Comparison of ENCODE assay signal across 18 cellular contexts in genomic region chr6:30712441-30712840, GRCh38. TPM values are rescaled to one million over a fixed set of nuclear protein-coding genes. Genes with fewer than 3 reads are reported as not detected.
A peak's percentile ranks its signal among the peaks of the same experiment; 100 is the strongest.
DNase-seq lines count a peak whose midpoint lies in the region; ATAC-seq, FAIRE-seq and TF ChIP-seq lines count a peak whose summit lies in the region.
"Had no signal": no experiment of that assay in that cellular context is flagged by ENCODE, and none has a peak within 500 bp of the region (broad histone marks: within the 10 kb centered on the region; RNA-seq: fewer than 3 reads in every experiment).

No MANE protein-coding gene starts in this region.

- no peak for ATAC-seq in activated T-cell treated with anti-CD3 and anti-CD28 coated beads, Interleukin-2, amount 50 U/mL, for 4 hours
- no peak for ATAC-seq in K562
- ATAC-seq: heart left ventricle, left ventricle myocardium superior, mucosa of descending colon had no signal

- peaks cover 34% of the 10 kb centered on the region for H3K4me1 Mint-ChIP-seq in activated T-cell treated with anti-CD3 and anti-CD28 coated beads, Interleukin-2, amount 50 U/mL, for 24 hours (ENCODE audit: low read depth)
- peaks cover 28% of the 10 kb centered on the region for H3K4me1 Mint-ChIP-seq in activated T-cell treated with anti-CD3 and anti-CD28 coated beads, Interleukin-2, amount 50 U/mL, for 4 hours (ENCODE audit: low read depth)
- peaks cover 22% of the 10 kb centered on the region for H3K4me1 Mint-ChIP-seq in neural progenitor cell

- peak overlapping the region in 1 of 2 experiments; percentile 49; a peak in 1 of 4 replicates for H3K9ac ChIP-seq in K562 (ENCODE audit: insufficient read depth in 1 of 2, low read depth in 2 of 2, low read length in 2 of 2)
- no peak overlapping the region for H3K9ac ChIP-seq in neural progenitor cell
- H3K9ac ChIP-seq: SK-N-SH had no signal

- no peak for FAIRE-seq in K562 (lab: Jason Lieb, UNC)

- no peak overlapping the region for H3K27ac ChIP-seq in OCI-LY7 (ENCODE audit: low read depth, low read length, poor library complexity, severe bottlenecking)
- H3K27ac ChIP-seq in K562 (ENCODE audit: extremely low read depth, low read depth, low read length) = no peak overlapping the region
- no peak overlapping the region for H3K27ac ChIP-seq in neural progenitor cell
- H3K27ac ChIP-seq: heart left ventricle, tibial artery had no signal

- H3K4me1 ChIP-seq in OCI-LY7 (ENCODE audit: insufficient read depth, low read length, poor library complexity, severe bottlenecking) = peaks cover 41% of the 10 kb centered on the region
- H3K4me1 ChIP-seq in K562 (replicated peaks in 1 of 2; ENCODE audit: control insufficient read depth in 2 of 2, insufficient read depth in 2 of 2, low read length in 2 of 2) = peaks cover 4 to 10% of the 10 kb centered on the region in 2 experiments; a peak in 3 of 5 replicates
- H3K4me1 ChIP-seq in neural progenitor cell = peaks cover 7% of the 10 kb centered on the region
- peaks cover 7% of the 10 kb centered on the region for H3K4me1 ChIP-seq in HAP-1

- H3K9me3 ChIP-seq in OCI-LY7 (ENCODE audit: low read length) = no peaks in the 10 kb centered on the region
- no peaks in the 10 kb centered on the region for H3K9me3 ChIP-seq in K562 (replicated peaks; ENCODE audit: control insufficient read depth, insufficient read depth, low read depth, low read length)
- H3K9me3 ChIP-seq in neural progenitor cell (ENCODE audit: low read depth) = no peaks in the 10 kb centered on the region
- H3K9me3 ChIP-seq in HAP-1 = no peaks in the 10 kb centered on the region
- H3K9me3 ChIP-seq: heart left ventricle, mucosa of descending colon, SK-N-SH, tibial artery had no signal

- TF ChIP-seq EP300 in K562 (IDR thresholded peaks at IDR 0.05; ENCODE audit: low read length) = no peak

- in situ Hi-C loops in K562 (cut with MboI) = no loop called here
- in situ Hi-C loops in HAP-1 (cut with MboI; ENCODE audit: low sequenced_read_pairs) = no loop called here

- no peaks in the 10 kb centered on the region for H3K27me3 ChIP-seq in K562 (ENCODE audit: control insufficient read depth in 2 of 2, insufficient read depth in 2 of 2, low read length in 2 of 2)
- H3K27me3 ChIP-seq in neural progenitor cell = no peaks in the 10 kb centered on the region
- H3K27me3 ChIP-seq in HAP-1 (ENCODE audit: low read depth) = no peaks in the 10 kb centered on the region
- H3K27me3 ChIP-seq: heart left ventricle, tibial artery had no signal

- POLR2A ChIA-PET in OCI-LY7 (lab: Charles Lee) = interaction anchor here (0.8 to 2.3 kb wide), 4 partner anchors 10 to 25 kb away, joined by 3 to 10 read pairs (median 4); partner anchors contain the start of gene NRM
- POLR2A ChIA-PET in K562 (lab: Yijun Ruan, JAX) = interaction anchor here (0.5 to 27.1 kb wide), 8 partner anchors 9 to 246 kb away, joined by 3 to 524 read pairs (median 3); partner anchors contain the start of genes ABCF1 and NRM

- intact Hi-C loops in OCI-LY7 (cut with micrococcal nuclease; ENCODE audit: unreplicated experiment) (no loop called here), K562 (cut with micrococcal nuclease) (no loop called here), cardiac septum (cut with DNase I) (no loop called here)

- CTCF ChIA-PET in OCI-LY7 (lab: Charles Lee; ENCODE audit: unreplicated experiment) (no interaction called here), K562 (lab: Yijun Ruan, JAX; ENCODE audit: low intra/inter-chr PET ratio) (no interaction called here)

- H3K4me3 Mint-ChIP-seq in activated T-cell treated with anti-CD3 and anti-CD28 coated beads, Interleukin-2, amount 50 U/mL, for 24 hours = no peak overlapping the region
- no peak overlapping the region for H3K4me3 Mint-ChIP-seq in activated T-cell treated with anti-CD3 and anti-CD28 coated beads, Interleukin-2, amount 50 U/mL, for 4 hours
- H3K4me3 Mint-ChIP-seq in neural progenitor cell = peak overlapping the region; percentile 41

- no peaks in the 10 kb centered on the region for H3F3A ChIP-seq in neural progenitor cell (ENCODE audit: low read depth)

- no peaks in the 10 kb centered on the region for H3K9me1 ChIP-seq in K562 (ENCODE audit: control insufficient read depth, insufficient read depth, low read length)

- H3K9me2 ChIP-seq in OCI-LY7 (ENCODE audit: insufficient read depth, low read length) = no peaks in the 10 kb centered on the region
- H3K9me2 ChIP-seq: SK-N-SH had no signal

- H3K4me3 ChIP-seq in OCI-LY7 (ENCODE audit: low read depth, low read length, poor library complexity, severe bottlenecking) (no peak overlapping the region), K562 (no peak overlapping the region), neural progenitor cell (no peak overlapping the region), HAP-1 (no peak overlapping the region)
- H3K4me3 ChIP-seq: heart left ventricle, mucosa of descending colon, tibial artery had no signal

- peaks cover 78% of the 10 kb centered on the region for H3K36me3 ChIP-seq in OCI-LY7 (ENCODE audit: insufficient read depth, low read length)
- H3K36me3 ChIP-seq in K562 (ENCODE audit: control insufficient read depth, insufficient read depth, low read length) = peaks cover 73% of the 10 kb centered on the region
- H3K36me3 ChIP-seq in neural progenitor cell = no peaks in the 10 kb centered on the region
- H3K36me3 ChIP-seq in HAP-1 (replicated peaks) = peaks cover 73% of the 10 kb centered on the region

- WGBS in K562 (ENCODE audit: insufficient coverage, low coverage, missing lambda C conversion rate) = 64% methylated on average over 6 of the region's 6 CpGs

- DNase-seq in activated T-cell treated with anti-CD3 and anti-CD28 coated beads, Interleukin-2, amount 50 U/mL, for 24 hours = no peak
- DNase-seq in activated T-cell treated with anti-CD3 and anti-CD28 coated beads, Interleukin-2, amount 50 U/mL, for 4 hours = no peak
- no peak for DNase-seq in OCI-LY7 (ENCODE audit: low spot score)
- DNase-seq in K562 (ENCODE audit: extremely low read depth in 1 of 4, low spot score in 3 of 4) = peak in 1 of 4 experiments; percentile 3
- DNase-seq in neural progenitor cell (ENCODE audit: low spot score) = no peak
- DNase-seq in cardiac septum (ENCODE audit: low spot score) = no peak
- DNase-seq in stimulated activated naive CD4-positive, alpha-beta T cell (lab: John Stamatoyannopoulos, UW) = no peak
- DNase-seq in HAP-1 (ENCODE audit: low spot score in 2 of 2) = no peak
- DNase-seq: activated CD4-positive, alpha-beta T cell treated with anti-CD3 and anti-CD28 coated beads for 48 hours; activated T-cell treated with anti-CD3 and anti-CD28 coated beads, Interleukin-2, amount 50 U/mL, for 48 hours; effector CD8-positive, alpha-beta T cell; heart left ventricle; left ventricle myocardium superior; NCI-H446; SK-N-SH; stimulated activated CD4-positive, alpha-beta T cell treated with anti-CD3 and anti-CD28 coated beads, Interleukin-12 subunit alpha, Interleukin-12 subunit beta, amount 100 ng/mL, for 4 hours; tibial artery had no signal

- H3K27me3 Mint-ChIP-seq in activated T-cell treated with anti-CD3 and anti-CD28 coated beads, Interleukin-2, amount 50 U/mL, for 24 hours = no peaks in the 10 kb centered on the region
- no peaks in the 10 kb centered on the region for H3K27me3 Mint-ChIP-seq in activated T-cell treated with anti-CD3 and anti-CD28 coated beads, Interleukin-2, amount 50 U/mL, for 4 hours (ENCODE audit: low read depth)
- H3K27me3 Mint-ChIP-seq in neural progenitor cell (ENCODE audit: insufficient read depth, low read depth) = peaks cover 6% of the 10 kb centered on the region

- peaks cover 90% of the 10 kb centered on the region for H3K36me3 Mint-ChIP-seq in activated T-cell treated with anti-CD3 and anti-CD28 coated beads, Interleukin-2, amount 50 U/mL, for 24 hours (ENCODE audit: low read depth)
- peaks cover 49% of the 10 kb centered on the region for H3K36me3 Mint-ChIP-seq in activated T-cell treated with anti-CD3 and anti-CD28 coated beads, Interleukin-2, amount 50 U/mL, for 4 hours (ENCODE audit: insufficient read depth)
- H3K36me3 Mint-ChIP-seq in neural progenitor cell = peaks cover 64% of the 10 kb centered on the region

- TSS peak; percentile 48 for BruUV-seq in OCI-LY7 (replicated peaks; lab: Mats Ljungman, UMichigan)
- BruUV-seq in K562 (replicated peaks; lab: Mats Ljungman, UMichigan) = no TSS peak

- no peak for TF ChIP-seq RAD21 in K562 (CRISPR knock-in tag; conservative IDR thresholded peaks at IDR 0.05 in 1 of 2, IDR thresholded peaks at IDR 0.05 in 1 of 2)

- peaks cover 2% of the 10 kb centered on the region for H3K9me3 Mint-ChIP-seq in activated T-cell treated with anti-CD3 and anti-CD28 coated beads, Interleukin-2, amount 50 U/mL, for 24 hours
- no peaks in the 10 kb centered on the region for H3K9me3 Mint-ChIP-seq in activated T-cell treated with anti-CD3 and anti-CD28 coated beads, Interleukin-2, amount 50 U/mL, for 4 hours
- H3K9me3 Mint-ChIP-seq in neural progenitor cell = no peaks in the 10 kb centered on the region

- H3K79me2 ChIP-seq in OCI-LY7 (ENCODE audit: insufficient read depth, low read depth, low read length) (peaks cover 13% of the 10 kb centered on the region; the same call in 1 of the 2 replicates), K562 (ENCODE audit: control insufficient read depth, insufficient read depth, low read length) (peaks cover 31% of the 10 kb centered on the region), neural progenitor cell (ENCODE audit: low read depth) (peaks cover 29% of the 10 kb centered on the region)

- H3K4me2 ChIP-seq in OCI-LY7 (ENCODE audit: low read length) (no peak overlapping the region), K562 (ENCODE audit: insufficient read depth, low read length) (no peak overlapping the region), neural progenitor cell (no peak overlapping the region)
- H3K4me2 ChIP-seq: SK-N-SH had no signal

- TF ChIP-seq POLR2A in K562 (conservative IDR thresholded peaks at IDR 0.05) = no peak

- H4K20me1 ChIP-seq in OCI-LY7 (ENCODE audit: insufficient read depth, low read length) (no peaks in the 10 kb centered on the region), K562 (replicated peaks; ENCODE audit: control insufficient read depth, insufficient read depth, low read length) (no peaks in the 10 kb centered on the region), neural progenitor cell (ENCODE audit: low read depth) (no peaks in the 10 kb centered on the region)

- TF ChIP-seq CTCF in OCI-LY7 (conservative IDR thresholded peaks at IDR 0.05; ENCODE audit: low read length) = no peak
- no peak for TF ChIP-seq CTCF in K562 (IDR thresholded peaks at IDR 0.05 in 2 of 3, conservative IDR thresholded peaks at IDR 0.05 in 1 of 3; ENCODE audit: insufficient read depth in 2 of 3, low read depth in 1 of 3, low read length in 3 of 3)
- no peak for TF ChIP-seq CTCF in neural progenitor cell (IDR thresholded peaks at IDR 0.05)

- peak overlapping the region; percentile 64 for H3K27ac Mint-ChIP-seq in activated T-cell treated with anti-CD3 and anti-CD28 coated beads, Interleukin-2, amount 50 U/mL, for 24 hours
- no peak overlapping the region for H3K27ac Mint-ChIP-seq in neural progenitor cell

- no peak overlapping the region for H2AFZ ChIP-seq in OCI-LY7 (ENCODE audit: low read length)
- no peak overlapping the region for H2AFZ ChIP-seq in K562 (ENCODE audit: low read depth, low read length)
- no peak overlapping the region for H2AFZ ChIP-seq in neural progenitor cell (replicated peaks)

RNA-seq across cellular contexts. Expression of gene MDC1, which starts 4.6 kb away (rescaled TPM):
- total RNA-seq in activated T-cell treated with anti-CD3 and anti-CD28 coated beads, Interleukin-2, amount 50 U/mL, for 4 hours = 10 to 100 TPM; 65.4 to 69.5 (median 65.8) TPM
- 35.0 and 41.6 TPM in 2 replicates for total RNA-seq in OCI-LY7 (2014; rRNA removed; shearing (Covaris generic))
- 107 and 133 TPM in 2 replicates for total RNA-seq in OCI-LY7 (2022)
- 79.5 and 80.7 TPM in 2 replicates for total RNA-seq in K562 (2011; cell fraction: chromatin; rRNA removed; ENCODE audit: low replicate concordance)
- 47.5 and 50.5 TPM in 2 replicates for total RNA-seq in K562 (2011; cell fraction: nucleolus; rRNA removed)
- total RNA-seq in K562 (2011; cell fraction: nucleoplasm; rRNA removed) = 62.0 and 85.1 TPM in 2 replicates
- 15.7 and 24.3 TPM in 2 replicates for total RNA-seq in K562 (2014; rRNA removed)
- 20.0 and 25.5 TPM in 2 replicates for total RNA-seq in K562 (2014; rRNA removed; fragmentation: Illumina TruSeq; extraction: Trizol)
- 15.6 and 18.2 TPM in 2 replicates for total RNA-seq in K562 (2015; rRNA removed; fragmentation: Illumina TruSeq; extraction: Trizol)
- 96.8 and 114 TPM in 2 replicates for total RNA-seq in K562 (2021)
- 21.5 and 55.8 TPM in 2 replicates for polyA plus RNA-seq in K562 (2011; rRNA removed)
- 28.0 and 35.1 TPM in 2 replicates for polyA plus RNA-seq in K562 (2011; cell fraction: cytosol; rRNA removed)
- polyA plus RNA-seq in K562 (2011; cell fraction: nucleus; rRNA removed) = 105 and 141 TPM in 2 replicates
- 68.1 and 105 TPM in 2 replicates for polyA plus RNA-seq in K562 (2012)
- polyA plus RNA-seq in K562 (2014; fragmentation: Illumina TruSeq; extraction: Trizol) = 72.9 and 95.4 TPM in 2 replicates
- 1 to 10 TPM; 8.2 to 8.8 TPM for polyA plus RNA-seq in K562 (2014; fragmentation: Nextera tagmentation; extraction: Ambion mirVana)
- polyA plus RNA-seq in K562 (2014; rRNA removed) = 31.3 and 35.0 TPM in 2 replicates
- 24.0 and 34.6 TPM in 2 replicates for polyA minus RNA-seq in K562 (2011; rRNA and poly(A)+ RNA removed)
- 56.9 and 94.9 TPM in 2 replicates for polyA minus RNA-seq in K562 (2011; cell fraction: cytosol; rRNA and poly(A)+ RNA removed)
- polyA minus RNA-seq in K562 (2011; cell fraction: nucleus; rRNA and poly(A)+ RNA removed) = 16.4 and 27.8 TPM in 2 replicates
- total RNA-seq in neural progenitor cell (ENCODE audit: low replicate concordance) = 22.6 and 29.5 TPM in 2 replicates
- total RNA-seq in cardiac septum = 23.1 TPM

RNA-seq across cellular contexts. Expression of gene TUBB, which starts 7.7 kb away (rescaled TPM):
- total RNA-seq in activated T-cell treated with anti-CD3 and anti-CD28 coated beads, Interleukin-2, amount 50 U/mL, for 4 hours = 1,000 to 10,000 TPM; 1,153 to 1,485 (median 1,301) TPM
- 1,287 and 1,346 TPM in 2 replicates for total RNA-seq in OCI-LY7 (2014; rRNA removed; shearing (Covaris generic))
- total RNA-seq in OCI-LY7 (2022) (1,244 and 1,350 TPM in 2 replicates), K562 (2014; rRNA removed) (1,062 and 1,409 TPM in 2 replicates), K562 (2014; rRNA removed; fragmentation: Illumina TruSeq; extraction: Trizol) (863 and 971 TPM in 2 replicates), K562 (2015; rRNA removed; fragmentation: Illumina TruSeq; extraction: Trizol) (1,443 and 1,478 TPM in 2 replicates), K562 (2021) (1,495 and 1,529 TPM in 2 replicates), neural progenitor cell (ENCODE audit: low replicate concordance) (1,479 and 2,270 TPM in 2 replicates), cardiac septum (215 TPM)
- total RNA-seq in K562 (2011; cell fraction: chromatin; rRNA removed; ENCODE audit: low replicate concordance) = 127 and 264 TPM in 2 replicates
- 272 and 276 TPM in 2 replicates for total RNA-seq in K562 (2011; cell fraction: nucleolus; rRNA removed)
- total RNA-seq in K562 (2011; cell fraction: nucleoplasm; rRNA removed) = 270 and 313 TPM in 2 replicates
- polyA plus RNA-seq in K562 (2011; rRNA removed) (2,369 and 2,705 TPM in 2 replicates), K562 (2014; fragmentation: Illumina TruSeq; extraction: Trizol) (2,541 and 2,870 TPM in 2 replicates), K562 (2014; fragmentation: Nextera tagmentation; extraction: Ambion mirVana) (1,000 to 10,000 TPM; 1,106 to 1,864 TPM), K562 (2014; rRNA removed) (1,462 and 1,903 TPM in 2 replicates)
- polyA plus RNA-seq in K562 (2011; cell fraction: cytosol; rRNA removed) = 2,776 and 3,265 TPM in 2 replicates
- 619 and 708 TPM in 2 replicates for polyA plus RNA-seq in K562 (2011; cell fraction: nucleus; rRNA removed)
- 1,523 and 1,878 TPM in 2 replicates for polyA plus RNA-seq in K562 (2012)
- polyA minus RNA-seq in K562 (2011; rRNA and poly(A)+ RNA removed) = 1,764 and 2,070 TPM in 2 replicates
- polyA minus RNA-seq in K562 (2011; cell fraction: cytosol; rRNA and poly(A)+ RNA removed) = 880 and 960 TPM in 2 replicates
- polyA minus RNA-seq in K562 (2011; cell fraction: nucleus; rRNA and poly(A)+ RNA removed) = 140 and 261 TPM in 2 replicates

RNA-seq across cellular contexts. Expression of gene NRM, which starts 21.7 kb away (rescaled TPM):
- 10 to 100 TPM in 2 of 3 donors, 1 to 10 TPM in 1; 9.7 to 10.5 (median 10.2) TPM for total RNA-seq in activated T-cell treated with anti-CD3 and anti-CD28 coated beads, Interleukin-2, amount 50 U/mL, for 4 hours
- total RNA-seq in OCI-LY7 (2014; rRNA removed; shearing (Covaris generic)) = 13.6 and 18.6 TPM in 2 replicates
- total RNA-seq in OCI-LY7 (2022) (36.7 and 44.0 TPM in 2 replicates), K562 (2014; rRNA removed) (9.7 and 12.4 TPM in 2 replicates), K562 (2014; rRNA removed; fragmentation: Illumina TruSeq; extraction: Trizol) (10.6 and 14.4 TPM in 2 replicates), K562 (2015; rRNA removed; fragmentation: Illumina TruSeq; extraction: Trizol) (17.4 and 18.1 TPM in 2 replicates), K562 (2021) (32.9 and 35.7 TPM in 2 replicates), neural progenitor cell (ENCODE audit: low replicate concordance) (12.4 and 38.3 TPM in 2 replicates), cardiac septum (4.3 TPM)
- total RNA-seq in K562 (2011; cell fraction: chromatin; rRNA removed; ENCODE audit: low replicate concordance) = 17.1 and 42.3 TPM in 2 replicates
- 41.3 and 48.0 TPM in 2 replicates for total RNA-seq in K562 (2011; cell fraction: nucleolus; rRNA removed)
- 51.0 and 61.6 TPM in 2 replicates for total RNA-seq in K562 (2011; cell fraction: nucleoplasm; rRNA removed)
- polyA plus RNA-seq in K562 (2011; rRNA removed) (12.6 and 22.9 TPM in 2 replicates), K562 (2014; fragmentation: Illumina TruSeq; extraction: Trizol) (57.9 and 58.2 TPM in 2 replicates), K562 (2014; fragmentation: Nextera tagmentation; extraction: Ambion mirVana) (10 to 100 TPM; 16.1 to 18.6 TPM), K562 (2014; rRNA removed) (19.4 and 22.5 TPM in 2 replicates)
- 26.4 and 41.5 TPM in 2 replicates for polyA plus RNA-seq in K562 (2011; cell fraction: cytosol; rRNA removed)
- 28.3 and 48.5 TPM in 2 replicates for polyA plus RNA-seq in K562 (2011; cell fraction: nucleus; rRNA removed)
- polyA plus RNA-seq in K562 (2012) = 45.0 and 59.0 TPM in 2 replicates
- 14.4 and 15.0 TPM in 2 replicates for polyA minus RNA-seq in K562 (2011; rRNA and poly(A)+ RNA removed)
- polyA minus RNA-seq in K562 (2011; cell fraction: cytosol; rRNA and poly(A)+ RNA removed) = 19.7 and 29.2 TPM in 2 replicates
- polyA minus RNA-seq in K562 (2011; cell fraction: nucleus; rRNA and poly(A)+ RNA removed) = 12.0 and 14.7 TPM in 2 replicates

RNA-seq across cellular contexts. Expression of gene PPP1R18, which starts 26.0 kb away (rescaled TPM):
- total RNA-seq in activated T-cell treated with anti-CD3 and anti-CD28 coated beads, Interleukin-2, amount 50 U/mL, for 4 hours = 100 to 1,000 TPM; 148 to 176 (median 148) TPM
- total RNA-seq in OCI-LY7 (2014; rRNA removed; shearing (Covaris generic)) = 65.2 and 66.9 TPM in 2 replicates
- 106 and 109 TPM in 2 replicates for total RNA-seq in OCI-LY7 (2022)
- total RNA-seq in K562 (2011; cell fraction: chromatin; rRNA removed; ENCODE audit: low replicate concordance) = 17.9 and 43.7 TPM in 2 replicates
- 30.3 and 35.5 TPM in 2 replicates for total RNA-seq in K562 (2011; cell fraction: nucleolus; rRNA removed)
- 35.6 and 50.9 TPM in 2 replicates for total RNA-seq in K562 (2011; cell fraction: nucleoplasm; rRNA removed)
- total RNA-seq in K562 (2014; rRNA removed) = 29.1 and 46.5 TPM in 2 replicates
- 36.3 and 37.5 TPM in 2 replicates for total RNA-seq in K562 (2014; rRNA removed; fragmentation: Illumina TruSeq; extraction: Trizol)
- 42.6 and 45.3 TPM in 2 replicates for total RNA-seq in K562 (2015; rRNA removed; fragmentation: Illumina TruSeq; extraction: Trizol)
- total RNA-seq in K562 (2021) = 65.1 and 69.5 TPM in 2 replicates
- polyA plus RNA-seq in K562 (2011; rRNA removed) = 80.5 and 118 TPM in 2 replicates
- polyA plus RNA-seq in K562 (2011; cell fraction: cytosol; rRNA removed) = 136 and 150 TPM in 2 replicates
- polyA plus RNA-seq in K562 (2011; cell fraction: nucleus; rRNA removed) = 69.7 and 114 TPM in 2 replicates
- polyA plus RNA-seq in K562 (2012) = 53.8 and 162 TPM in 2 replicates
- polyA plus RNA-seq in K562 (2014; fragmentation: Illumina TruSeq; extraction: Trizol) = 96.8 and 99.2 TPM in 2 replicates
- polyA plus RNA-seq in K562 (2014; fragmentation: Nextera tagmentation; extraction: Ambion mirVana) = 10 to 100 TPM; 12.0 to 12.6 TPM
- polyA plus RNA-seq in K562 (2014; rRNA removed) = 60.2 and 69.0 TPM in 2 replicates
- polyA minus RNA-seq in K562 (2011; rRNA and poly(A)+ RNA removed) = 44.7 TPM in 2 replicates
- 38.3 and 45.2 TPM in 2 replicates for polyA minus RNA-seq in K562 (2011; cell fraction: cytosol; rRNA and poly(A)+ RNA removed)
- 12.0 and 26.3 TPM in 2 replicates for polyA minus RNA-seq in K562 (2011; cell fraction: nucleus; rRNA and poly(A)+ RNA removed)
- 10.2 and 25.4 TPM in 2 replicates for total RNA-seq in neural progenitor cell (ENCODE audit: low replicate concordance)
- 37.7 TPM for total RNA-seq in cardiac septum

RNA-seq across cellular contexts. Expression of gene FLOT1, which starts 30.0 kb away (rescaled TPM):
- total RNA-seq in activated T-cell treated with anti-CD3 and anti-CD28 coated beads, Interleukin-2, amount 50 U/mL, for 4 hours = 10 to 100 TPM; 93.0 to 98.1 (median 95.0) TPM
- total RNA-seq in OCI-LY7 (2014; rRNA removed; shearing (Covaris generic)) = 66.7 and 70.7 TPM in 2 replicates
- total RNA-seq in OCI-LY7 (2022) (108 and 117 TPM in 2 replicates), K562 (2014; rRNA removed) (118 and 131 TPM in 2 replicates), K562 (2014; rRNA removed; fragmentation: Illumina TruSeq; extraction: Trizol) (84.7 and 84.8 TPM in 2 replicates), K562 (2015; rRNA removed; fragmentation: Illumina TruSeq; extraction: Trizol) (101 and 102 TPM in 2 replicates), K562 (2021) (124 and 127 TPM in 2 replicates), neural progenitor cell (ENCODE audit: low replicate concordance) (80.3 and 96.9 TPM in 2 replicates), cardiac septum (251 TPM)
- total RNA-seq in K562 (2011; cell fraction: chromatin; rRNA removed; ENCODE audit: low replicate concordance) = 164 and 277 TPM in 2 replicates
- 152 and 165 TPM in 2 replicates for total RNA-seq in K562 (2011; cell fraction: nucleolus; rRNA removed)
- total RNA-seq in K562 (2011; cell fraction: nucleoplasm; rRNA removed) = 155 and 194 TPM in 2 replicates
- polyA plus RNA-seq in K562 (2011; rRNA removed) (131 and 154 TPM in 2 replicates), K562 (2014; fragmentation: Illumina TruSeq; extraction: Trizol) (138 and 144 TPM in 2 replicates), K562 (2014; fragmentation: Nextera tagmentation; extraction: Ambion mirVana) (10 to 100 TPM; 11.7 to 12.0 TPM), K562 (2014; rRNA removed) (149 and 174 TPM in 2 replicates)
- polyA plus RNA-seq in K562 (2011; cell fraction: cytosol; rRNA removed) = 144 and 149 TPM in 2 replicates
- 209 and 233 TPM in 2 replicates for polyA plus RNA-seq in K562 (2011; cell fraction: nucleus; rRNA removed)
- 135 and 272 TPM in 2 replicates for polyA plus RNA-seq in K562 (2012)
- polyA minus RNA-seq in K562 (2011; rRNA and poly(A)+ RNA removed) = 122 and 132 TPM in 2 replicates
- polyA minus RNA-seq in K562 (2011; cell fraction: cytosol; rRNA and poly(A)+ RNA removed) = 72.2 and 76.2 TPM in 2 replicates
- 38.5 and 58.5 TPM in 2 replicates for polyA minus RNA-seq in K562 (2011; cell fraction: nucleus; rRNA and poly(A)+ RNA removed)
